In the genomic region with DNA sequence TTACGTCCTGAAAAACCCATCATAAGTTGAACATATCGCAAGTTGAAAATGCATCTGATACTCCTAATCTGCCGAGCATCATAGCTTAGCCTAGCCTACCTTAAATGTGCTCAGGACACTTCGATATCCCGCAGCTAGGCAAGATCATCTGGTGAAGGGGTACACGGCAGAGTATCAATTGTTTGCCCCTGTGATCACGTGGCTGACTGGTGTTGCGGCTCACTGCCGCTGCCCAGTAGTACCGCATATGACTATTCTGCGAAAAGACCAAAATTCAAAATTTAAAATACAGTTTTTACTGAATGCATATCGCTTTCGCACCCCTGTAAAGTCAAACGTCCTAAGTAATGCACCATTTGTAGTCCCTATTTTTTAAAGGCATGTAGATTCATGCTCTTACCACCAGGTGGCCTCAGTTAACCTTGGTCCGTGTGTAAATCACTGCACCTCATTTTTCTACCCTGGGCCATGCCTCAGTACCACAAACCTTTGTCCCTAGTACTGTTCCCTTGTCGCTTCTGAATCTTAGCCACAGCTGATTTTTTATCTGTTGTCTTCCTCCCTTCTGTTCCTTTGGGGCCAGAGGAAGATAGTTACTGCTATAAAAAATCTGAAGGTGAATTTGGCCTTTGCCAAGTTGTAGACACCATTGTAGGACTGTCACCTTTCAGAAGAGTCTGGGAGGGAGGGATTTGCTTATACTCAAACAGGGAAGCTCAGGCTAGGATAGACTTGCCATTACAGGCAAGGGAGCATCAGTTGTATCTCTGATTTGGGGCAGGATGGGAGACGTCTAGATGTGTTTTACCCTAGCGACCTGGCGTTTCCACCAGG, we compare ENCODE assay signal across 8 cellular contexts. TPM values are rescaled to one million over a fixed set of nuclear protein-coding genes. Genes with fewer than 3 reads are reported as not detected.
DNase-seq lines count a peak whose midpoint lies in the region; ATAC-seq and TF ChIP-seq lines count a peak whose summit lies in the region.

No MANE protein-coding gene starts in this region.

- TF ChIP-seq EP300 in stomach (IDR thresholded peaks at IDR 0.05): no peak

- H3K9me3 ChIP-seq in right lobe of liver (no peaks in the 10 kb centered on the region), stomach (no peaks in the 10 kb centered on the region)

- H3K4me3 ChIP-seq in right lobe of liver (no peak overlapping the region), stomach (peak overlapping the region in 1 of 4 donors; percentile 2)

- ATAC-seq in right lobe of liver: peak; percentile 93 to 97 (median 94)

- TF ChIP-seq POLR2A in right lobe of liver (IDR thresholded peaks at IDR 0.05): no peak
- TF ChIP-seq POLR2A in stomach (IDR thresholded peaks at IDR 0.05): no peak

- H3K27me3 ChIP-seq in right lobe of liver (no peaks in the 10 kb centered on the region), stomach (no peaks in the 10 kb centered on the region)

- DNase-seq in NCI-H1436 (lab: John Stamatoyannopoulos, UW) (peak; percentile 45), NCI-H1436 treated with DMSO at 0.1 percent for 48 hours (lab: John Stamatoyannopoulos, UW) (no peak), HS-5 (ENCODE audit: low read depth) (peak; percentile 30), SHP77 treated with DMSO at 0.1 percent for 48 hours (lab: John Stamatoyannopoulos, UW) (peak; percentile 11), dermis microvascular lymphatic vessel endothelial cell (ENCODE audit: low read depth in 2 of 2) (peak; percentile 73 to 79), right lobe of liver (no peak), stomach (no peak), UCSD-AML1 (lab: John Stamatoyannopoulos, UW; ENCODE audit: unreplicated experiment) (no peak)

- peak; percentile 89 to 94 (median 91) for TF ChIP-seq CTCF in right lobe of liver (IDR thresholded peaks at IDR 0.05)
- peak in 6 of 7 experiments; percentile 11 to 97 (median 91) for TF ChIP-seq CTCF in stomach (IDR thresholded peaks at IDR 0.05)

- 36% methylated on average over 19 of the region's 19 CpGs for WGBS in right lobe of liver (ENCODE audit: insufficient coverage, low coverage, low lambda C conversion rate, missing lambda C conversion rate)
- 38 to 46% (median 43%) methylated on average over 19 of the region's 19 CpGs for WGBS in stomach, 5 donors

- peaks cover 0 to 20% (median 6%) of the 10 kb centered on the region in 4 donors for H3K36me3 ChIP-seq in right lobe of liver
- peaks cover 13 to 56% (median 43%) of the 10 kb centered on the region in 4 donors for H3K36me3 ChIP-seq in stomach

- H3K4me1 ChIP-seq in right lobe of liver (no peaks in the 10 kb centered on the region), stomach (peaks cover 0 to 11% (median 7%) of the 10 kb centered on the region in 4 donors)

- intact Hi-C loops in right lobe of liver (cut with DNase I) (loop anchor here (5.0 kb wide), 2 partner anchors 131 to 136 kb away; no protein-coding TSS in a partner anchor), stomach (cut with DNase I; ENCODE audit: low total_unique reads) (loop anchor here (5.0 kb wide), 1 partner anchor 136 kb away; no protein-coding TSS in a partner anchor)

- no peak overlapping the region for H3K27ac ChIP-seq in right lobe of liver
- H3K27ac ChIP-seq in stomach: no peak overlapping the region

RNA-seq across cellular contexts. Expression of gene WWP2, which starts 34.4 kb away (rescaled TPM):
- 16.9 and 20.1 TPM in 2 replicates for total RNA-seq in dermis microvascular lymphatic vessel endothelial cell
- 10 to 100 TPM; 18.1 to 24.6 (median 22.4) TPM for total RNA-seq in right lobe of liver
- total RNA-seq in stomach: 100 to 1,000 TPM in 1 of 5 donors, 10 to 100 TPM in 4; 34.4 to 442 (median 62.5) TPM
- 10 to 100 TPM; 16.0 to 28.9 (median 20.5) TPM for polyA plus RNA-seq in stomach

RNA-seq across cellular contexts. Expression of gene NOB1, which starts 41.8 kb away (rescaled TPM):
- total RNA-seq in dermis microvascular lymphatic vessel endothelial cell: 16.9 and 20.7 TPM in 2 replicates
- total RNA-seq in right lobe of liver: 10 to 100 TPM; 15.5 to 19.5 (median 16.6) TPM
- total RNA-seq in stomach: 10 to 100 TPM in 4 of 5 donors, 1 to 10 TPM in 1; 4.9 to 76.4 (median 52.5) TPM
- polyA plus RNA-seq in stomach: 10 to 100 TPM; 36.3 to 63.1 (median 52.9) TPM

Comparison
In these comparisons a context has a peak if more than half of its experiments do, and no peak if none do; other contexts are left out.
1. DNase-seq: peak in NCI-H1436 (single experiment), HS-5 (single experiment), SHP77 treated with DMSO at 0.1 percent for 48 hours (single experiment) and dermis microvascular lymphatic vessel endothelial cell (2 of 2); none in NCI-H1436 treated with DMSO at 0.1 percent for 48 hours (single experiment), right lobe of liver (0 of 3), stomach (single experiment) and UCSD-AML1 (single experiment).